ENCODE assay signal across 1 cellular context in genomic region chr1:202411421-202411820, GRCh38.
TF ChIP-seq lines count a peak whose summit lies in the region.

No MANE protein-coding gene starts in this region.

TF ChIP-seq in A549, 52 proteins besides CTCF, POLR2A, EP300 and RAD21 (continued from another document):
- TF ChIP-seq MAX (IDR thresholded peaks at IDR 0.05) = no peak
- no peak for TF ChIP-seq JUN (IDR thresholded peaks at IDR 0.05)
- no peak for TF ChIP-seq HOXB5 (CRISPR knock-in tag; IDR thresholded peaks at IDR 0.05)
- no peak for TF ChIP-seq CBX2 (IDR thresholded peaks at IDR 0.05; ENCODE audit: borderline replicate concordance, low read depth)
- no peak for TF ChIP-seq REST (IDR thresholded peaks at IDR 0.05)
